Comparison of ENCODE assay signal across 8 cellular contexts in genomic region chr15:88258021-88258641, GRCh38. TPM values are rescaled to one million over a fixed set of nuclear protein-coding genes. Genes with fewer than 3 reads are reported as not detected.
DNase-seq lines count a peak whose midpoint lies in the region; ATAC-seq and TF ChIP-seq lines count a peak whose summit lies in the region.

No MANE protein-coding gene starts in this region.

- H3K36me3 ChIP-seq in cardiac muscle cell: no peaks in the 10 kb centered on the region
- H3K36me3 ChIP-seq in iPS-15b (ENCODE audit: control insufficient read depth, insufficient read depth, low read length): no peaks in the 10 kb centered on the region
- H3K36me3 ChIP-seq in upper lobe of right lung: no peaks in the 10 kb centered on the region
- no peaks in the 10 kb centered on the region for H3K36me3 ChIP-seq in gastroesophageal sphincter

- DNase-seq in cardiac muscle cell (ENCODE audit: low read depth in 1 of 2, low spot score in 1 of 2) (peak; percentile 21 to 86), Right ventricle myocardium inferior (ENCODE audit: missing footprints) (no peak), upper lobe of right lung (peak; percentile 64)
- peak; percentile 26 to 29 for DNase-seq in activated T-cell treated with anti-CD3 and anti-CD28 coated beads, Interleukin-2, amount 50 U/mL, for 72 hours

- H3K27me3 ChIP-seq in cardiac muscle cell (peaks cover 85% of the 10 kb centered on the region), iPS-15b (ENCODE audit: control insufficient read depth, insufficient read depth, low read length) (peaks cover 43% of the 10 kb centered on the region), upper lobe of right lung (peaks cover 40% of the 10 kb centered on the region), gastroesophageal sphincter (peaks cover 87% of the 10 kb centered on the region)

- no peak for TF ChIP-seq EP300 in gastroesophageal sphincter (IDR thresholded peaks at IDR 0.05)

- peak overlapping the region; percentile 85 to 93 for H3K4me3 Mint-ChIP-seq in activated T-cell treated with anti-CD3 and anti-CD28 coated beads, Interleukin-2, amount 50 U/mL, for 72 hours

- H3K27me3 Mint-ChIP-seq in activated T-cell treated with anti-CD3 and anti-CD28 coated beads, Interleukin-2, amount 50 U/mL, for 72 hours (ENCODE audit: low read depth): peaks cover 75% of the 10 kb centered on the region

- peak overlapping the region; percentile 77 for H3K9ac ChIP-seq in iPS-15b (ENCODE audit: low read depth, low read length)

- peak; percentile 33 for TF ChIP-seq CTCF in cardiac muscle cell (IDR thresholded peaks at IDR 0.05; ENCODE audit: low read depth, low read length)
- TF ChIP-seq CTCF in upper lobe of right lung (IDR thresholded peaks at IDR 0.05): peak; percentile 25
- TF ChIP-seq CTCF in gastroesophageal sphincter (IDR thresholded peaks at IDR 0.05): no peak

- peaks cover 0 to 2% of the 10 kb centered on the region in 2 donors for H3K36me3 Mint-ChIP-seq in activated T-cell treated with anti-CD3 and anti-CD28 coated beads, Interleukin-2, amount 50 U/mL, for 72 hours (ENCODE audit: insufficient read depth in 2 of 2)

- H3K9me3 Mint-ChIP-seq in activated T-cell treated with anti-CD3 and anti-CD28 coated beads, Interleukin-2, amount 50 U/mL, for 72 hours: no peaks in the 10 kb centered on the region

- H3K27ac ChIP-seq in cardiac muscle cell (no peak overlapping the region), upper lobe of right lung (no peak overlapping the region), gastroesophageal sphincter (no peak overlapping the region)

- intact Hi-C loops in Right ventricle myocardium inferior (cut with DNase I) (no loop called here), upper lobe of right lung (cut with DNase I) (no loop called here)

- no peak for ATAC-seq in Right ventricle myocardium inferior
- ATAC-seq in activated T-cell treated with anti-CD3 and anti-CD28 coated beads, Interleukin-2, amount 50 U/mL, for 72 hours (replicated peaks in 1 of 2): peak in 1 of 2 donors; percentile 3
- ATAC-seq in upper lobe of right lung: peak; percentile 31
- ATAC-seq in HG03442 (IDR thresholded peaks at IDR 0.05; ENCODE audit: unreplicated experiment): no peak
- ATAC-seq in gastroesophageal sphincter: no peak
- ATAC-seq in HG02840 (IDR thresholded peaks at IDR 0.05; ENCODE audit: low FRiP score, unreplicated experiment): no peak

- no peak overlapping the region for H3K27ac Mint-ChIP-seq in activated T-cell treated with anti-CD3 and anti-CD28 coated beads, Interleukin-2, amount 50 U/mL, for 72 hours

- no peak for TF ChIP-seq POLR2A in gastroesophageal sphincter (IDR thresholded peaks at IDR 0.05)

- no peaks in the 10 kb centered on the region for H3K4me1 ChIP-seq in cardiac muscle cell (ENCODE audit: low read depth)
- H3K4me1 ChIP-seq in iPS-15b (ENCODE audit: control insufficient read depth, insufficient read depth, low read length): no peaks in the 10 kb centered on the region
- peaks cover 8% of the 10 kb centered on the region for H3K4me1 ChIP-seq in upper lobe of right lung
- H3K4me1 ChIP-seq in gastroesophageal sphincter: peaks cover 0 to 34% (median 16%) of the 10 kb centered on the region in 3 donors

- 22 to 70% methylated on average over 4 to 10 of the region's 20 CpGs for WGBS in gastroesophageal sphincter (ENCODE audit: low coverage in 1 of 2), 2 donors

- peaks cover 33% of the 10 kb centered on the region for H3K4me1 Mint-ChIP-seq in activated T-cell treated with anti-CD3 and anti-CD28 coated beads, Interleukin-2, amount 50 U/mL, for 72 hours (ENCODE audit: low read depth)

- H3K4me3 ChIP-seq in cardiac muscle cell (peak overlapping the region; percentile 62), iPS-15b (ENCODE audit: low read depth, low read length) (peak overlapping the region; percentile 79), upper lobe of right lung (peak overlapping the region; percentile 39), gastroesophageal sphincter (peak overlapping the region in 1 of 2 donors; percentile 52)

- H3K9me3 ChIP-seq in cardiac muscle cell (ENCODE audit: low read depth): no peaks in the 10 kb centered on the region
- H3K9me3 ChIP-seq in iPS-15b (ENCODE audit: control insufficient read depth, insufficient read depth, low read length): no peaks in the 10 kb centered on the region
- no peaks in the 10 kb centered on the region for H3K9me3 ChIP-seq in upper lobe of right lung
- H3K9me3 ChIP-seq in gastroesophageal sphincter: no peaks in the 10 kb centered on the region

RNA-seq across cellular contexts. Expression of gene NTRK3, which starts 1.6 kb away (rescaled TPM):
- 4.4 and 6.2 TPM in 2 replicates for total RNA-seq in cardiac muscle cell
- polyA plus RNA-seq in cardiac muscle cell: 3.3 and 7.8 TPM in 2 replicates
- 5.1 TPM for total RNA-seq in Right ventricle myocardium inferior
- 1 to 10 TPM; 4.2 to 8.9 TPM for total RNA-seq in activated T-cell treated with anti-CD3 and anti-CD28 coated beads, Interleukin-2, amount 50 U/mL, for 72 hours
- total RNA-seq in upper lobe of right lung: 2.8 TPM
- total RNA-seq in gastroesophageal sphincter: 1 to 10 TPM in 3 of 4 donors, under 1 TPM in 1; 0.47 to 4.3 (median 1.5) TPM

Comparison
In these comparisons a context has a peak if more than half of its experiments do, and no peak if none do; other contexts are left out.
1. CTCF ChIP-seq: peak in cardiac muscle cell (single experiment) and upper lobe of right lung (single experiment); none in gastroesophageal sphincter (0 of 4).